6 cellular contexts compared by ENCODE assay signal in genomic region chr1:198601310-198601709, GRCh38. TPM values are rescaled to one million over a fixed set of nuclear protein-coding genes. Genes with fewer than 3 reads are reported as not detected.
"Had no signal": no experiment of that assay in that cellular context is flagged by ENCODE, and none has a peak within 500 bp of the region (broad histone marks: within the 10 kb centered on the region; RNA-seq: fewer than 3 reads in every experiment).

No MANE protein-coding gene starts in this region.

RNA-seq across cellular contexts. Expression of gene PTPRC, which starts 37.5 kb away (rescaled TPM):
- total RNA-seq: chondrocyte, endothelial cell of umbilical vein, mesothelial cell of epicardium, osteocyte had no signal
- polyA plus RNA-seq: endothelial cell of umbilical vein, hepatocyte, mammary epithelial cell had no signal
